Comparison of ENCODE assay signal across 28 cellular contexts in genomic region chr2:144154205-144154604, GRCh38.
"Had no signal": no experiment of that assay in that cellular context is flagged by ENCODE, and none has a peak within 500 bp of the region (broad histone marks: within the 10 kb centered on the region; RNA-seq: fewer than 3 reads in every experiment).

No MANE protein-coding gene starts in this region.

- H3K4me1 ChIP-seq: esophagus squamous epithelium, prostate gland had no signal

- DNase-seq: activated CD4-positive, alpha-beta T cell treated with anti-CD3 and anti-CD28 coated beads, Interleukin-2, amount 10 ng/mL, durations not matched to agents 7 days and 5 days; activated CD4-positive, CD25-positive, alpha-beta regulatory T cell treated with anti-CD3 and anti-CD28 coated beads, Interleukin-2, amount 50 U/mL, for 72 hours; activated CD8-positive, alpha-beta T cell treated with anti-CD3 and anti-CD28 coated beads, Interleukin-2, amount 10 ng/mL, durations not matched to agents 7 days and 5 days; activated T-cell treated with anti-CD3 and anti-CD28 coated beads, Interleukin-2, amount 50 U/mL, for 24 hours; adrenal gland; cerebellar nuclear complex; cortex of kidney; endodermal cell; esophagus squamous epithelium; foreskin fibroblast; heart right ventricle; mammary epithelial cell; naive thymus-derived CD8-positive, alpha-beta T cell; ovary; right cardiac atrium; stimulated activated CD4-positive, alpha-beta T cell treated with anti-CD3 and anti-CD28 coated beads, Interleukin-1b, Interleukin-23, amount 100 ng/mL, for 48 hours; T-helper 1 cell; tibial artery; WERI-Rb-1 had no signal

- FAIRE-seq: bronchial epithelial cell, keratinocyte, TTC549, urothelium cell line had no signal

- H3K4me3 ChIP-seq: adrenal gland, esophagus squamous epithelium, heart right ventricle, ovary, prostate gland, skin epidermis, tibial artery had no signal

- H3K27ac ChIP-seq: esophagus squamous epithelium, heart right ventricle, neutrophil, ovary, prostate gland, skin epidermis, tibial artery, WERI-Rb-1 had no signal

- H3K27me3 ChIP-seq: adrenal gland, esophagus squamous epithelium, heart right ventricle, neutrophil, ovary, tibial artery had no signal

- H3K36me3 ChIP-seq: adrenal gland, esophagus squamous epithelium, heart right ventricle, neutrophil, ovary, prostate gland, tibial artery, WERI-Rb-1 had no signal

- ATAC-seq: activated CD8-positive, alpha-beta T cell treated with anti-CD3 and anti-CD28 coated beads, Interleukin-2, amount 10 ng/mL, durations not matched to agents 7 days and 5 days; activated naive CD4-positive, alpha-beta T cell treated with anti-CD3 and anti-CD28 coated beads, Interleukin-2, amount 50 U/mL, for 72 hours; activated T-helper 17 cell treated with anti-CD3 and anti-CD28 coated beads, Interleukin-2, amount 50 U/mL, for 72 hours; naive thymus-derived CD8-positive, alpha-beta T cell had no signal

- H3K9me3 ChIP-seq: adrenal gland, esophagus squamous epithelium, heart right ventricle, neutrophil, ovary, prostate gland, tibial artery had no signal
